In the genomic region with DNA sequence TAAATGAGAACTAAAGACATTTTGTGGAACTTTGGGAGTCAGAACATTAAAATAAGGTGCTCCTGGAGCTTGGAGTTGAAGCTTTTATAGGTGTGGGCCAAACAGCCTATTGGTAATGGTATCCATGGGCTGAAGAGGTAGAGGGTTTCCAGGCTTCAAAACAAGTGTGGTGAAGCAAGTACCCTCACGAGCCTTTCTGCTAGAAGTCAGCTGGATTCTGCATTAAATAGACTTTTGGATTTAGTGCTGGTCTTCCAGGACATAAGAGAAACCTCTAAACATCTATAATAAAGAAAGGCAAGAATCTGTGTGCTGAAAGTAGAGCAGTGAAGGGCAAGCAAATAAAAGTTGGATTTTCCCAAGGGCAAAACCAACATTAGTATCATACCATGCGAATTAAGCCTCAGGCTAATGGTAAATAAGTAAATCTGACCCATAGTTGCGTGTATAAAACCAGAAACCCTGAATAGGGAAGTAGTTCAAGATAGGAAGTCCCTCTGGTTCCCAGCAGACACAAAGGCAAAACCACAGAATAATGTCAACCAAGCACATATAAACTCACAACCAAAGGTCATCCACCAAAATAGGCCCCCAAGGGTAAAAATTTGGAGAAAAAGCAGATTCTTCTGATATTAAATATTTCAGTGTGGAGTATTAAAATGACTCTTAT, we compare ENCODE assay signal across 15 cellular contexts.
DNase-seq lines count a peak whose midpoint lies in the region; ATAC-seq, FAIRE-seq and TF ChIP-seq lines count a peak whose summit lies in the region.
"Had no signal": no experiment of that assay in that cellular context is flagged by ENCODE, and none has a peak within 500 bp of the region (broad histone marks: within the 10 kb centered on the region; RNA-seq: fewer than 3 reads in every experiment).

No MANE protein-coding gene starts in this region.

- H3K27me3 ChIP-seq in right lobe of liver = no peaks in the 10 kb centered on the region
- H3K27me3 ChIP-seq in HepG2 (ENCODE audit: control insufficient read depth in 1 of 2, insufficient read depth in 2 of 2, low read length in 2 of 2) = no peaks in the 10 kb centered on the region; a peak in 1 of 5 replicates
- H3K27me3 ChIP-seq in esophagus muscularis mucosa = peaks cover 0 to 3% (median 0%) of the 10 kb centered on the region in 4 donors
- no peaks in the 10 kb centered on the region for H3K27me3 ChIP-seq in neural progenitor cell
- H3K27me3 ChIP-seq: Peyer's patch had no signal

- H3K36me3 Mint-ChIP-seq in neural progenitor cell = no peaks in the 10 kb centered on the region
- peaks cover 0 to 4% (median 3%) of the 10 kb centered on the region in 3 donors for H3K36me3 Mint-ChIP-seq in immature natural killer cell

- POLR2A ChIA-PET in HepG2 (lab: Yijun Ruan, JAX) = no interaction called here

- no peaks in the 10 kb centered on the region for H3F3A ChIP-seq in neural progenitor cell (ENCODE audit: low read depth)

- no peaks in the 10 kb centered on the region for H4K20me1 ChIP-seq in HepG2 (ENCODE audit: insufficient read depth, low read length)
- no peaks in the 10 kb centered on the region for H4K20me1 ChIP-seq in neural progenitor cell (ENCODE audit: low read depth)

- H3K4me1 Mint-ChIP-seq in neural progenitor cell (no peaks in the 10 kb centered on the region), immature natural killer cell (peaks cover 32 to 49% of the 10 kb centered on the region in 2 donors)

- no peak for TF ChIP-seq POLR2A in right lobe of liver (IDR thresholded peaks at IDR 0.05)
- no peak for TF ChIP-seq POLR2A in HepG2 (IDR thresholded peaks at IDR 0.05; ENCODE audit: insufficient read depth in 1 of 2, low read depth in 2 of 2, low read length in 2 of 2)
- no peak for TF ChIP-seq POLR2A in esophagus muscularis mucosa (IDR thresholded peaks at IDR 0.05; ENCODE audit: low read depth)

- no TSS peak for BruUV-seq in HepG2 (replicated peaks; lab: Mats Ljungman, UMichigan)

- peaks cover 3% of the 10 kb centered on the region for H3K27me3 Mint-ChIP-seq in neural progenitor cell (ENCODE audit: insufficient read depth, low read depth)
- peaks cover 1 to 7% (median 5%) of the 10 kb centered on the region in 3 donors for H3K27me3 Mint-ChIP-seq in immature natural killer cell (ENCODE audit: low read depth in 3 of 3)

- no peaks in the 10 kb centered on the region for H3K79me2 ChIP-seq in HepG2 (ENCODE audit: insufficient read depth, low read length)
- no peaks in the 10 kb centered on the region for H3K79me2 ChIP-seq in neural progenitor cell (ENCODE audit: low read depth)

- H3K4me3 ChIP-seq in right lobe of liver = no peak overlapping the region
- no peak overlapping the region for H3K4me3 ChIP-seq in HepG2 (replicated peaks in 1 of 3; ENCODE audit: insufficient read depth in 1 of 3, low read depth in 2 of 3, low read length in 3 of 3)
- H3K4me3 ChIP-seq in esophagus muscularis mucosa = no peak overlapping the region
- H3K4me3 ChIP-seq in neural progenitor cell = no peak overlapping the region
- H3K4me3 ChIP-seq: A549, Peyer's patch, psoas muscle had no signal

- H3K4me1 ChIP-seq in right lobe of liver (no peaks in the 10 kb centered on the region), HepG2 (ENCODE audit: insufficient read depth, low read length) (no peaks in the 10 kb centered on the region), esophagus muscularis mucosa (no peaks in the 10 kb centered on the region), neural progenitor cell (no peaks in the 10 kb centered on the region)
- H3K4me1 ChIP-seq: A549, Peyer's patch, psoas muscle had no signal

- no peak for DNase-seq in right lobe of liver
- DNase-seq in HepG2 (ENCODE audit: low spot score) = no peak
- peak; percentile 42 for DNase-seq in SKM-1 treated with dmso at 0.1 percent for 144 hours (lab: John Stamatoyannopoulos, UW; ENCODE audit: unreplicated experiment)
- DNase-seq in esophagus muscularis mucosa (ENCODE audit: extremely low spot score) = no peak
- no peak for DNase-seq in neural progenitor cell (ENCODE audit: low spot score)
- DNase-seq in immature natural killer cell = no peak
- no peak for DNase-seq in activated gamma-delta T cell treated with Interleukin-2 at 50 U/mL for 16 hours
- DNase-seq: aorta; NCI-H187; Peyer's patch; psoas muscle; stimulated activated CD4-positive, alpha-beta T cell treated with anti-CD3 and anti-CD28 coated beads, Interleukin-2, amount 100 ng/mL, for 48 hours had no signal

- H3K27ac ChIP-seq in right lobe of liver (no peak overlapping the region), HepG2 (ENCODE audit: extremely low read length, insufficient read depth, low read length) (no peak overlapping the region), esophagus muscularis mucosa (replicated peaks in 1 of 4) (no peak overlapping the region), neural progenitor cell (no peak overlapping the region)
- H3K27ac ChIP-seq: A549, psoas muscle had no signal

- H3K36me3 ChIP-seq in right lobe of liver (no peaks in the 10 kb centered on the region), HepG2 (replicated peaks in 1 of 2; ENCODE audit: control insufficient read depth in 1 of 2, insufficient read depth in 2 of 2, low read length in 2 of 2) (no peaks in the 10 kb centered on the region), esophagus muscularis mucosa (no peaks in the 10 kb centered on the region), neural progenitor cell (no peaks in the 10 kb centered on the region)
- H3K36me3 ChIP-seq: Peyer's patch had no signal

- CTCF ChIA-PET in HepG2 (lab: Yijun Ruan, JAX; ENCODE audit: low intra/inter-chr PET ratio, low total read pairs) = no interaction called here

- ATAC-seq in right lobe of liver (peak in 3 of 4 donors; percentile 30 to 62 (median 54)), HepG2 (no peak), HG03159 (IDR thresholded peaks at IDR 0.05; ENCODE audit: unreplicated experiment) (peak; percentile 59)
- ATAC-seq: A549, HCT116, psoas muscle had no signal

- TF ChIP-seq CTCF in right lobe of liver (IDR thresholded peaks at IDR 0.05) (no peak), HepG2 (CRISPR knock-in tag; IDR thresholded peaks at IDR 0.05) (no peak), esophagus muscularis mucosa (IDR thresholded peaks at IDR 0.05) (no peak), neural progenitor cell (IDR thresholded peaks at IDR 0.05) (no peak)

- no peaks in the 10 kb centered on the region for H3K9me3 ChIP-seq in right lobe of liver
- H3K9me3 ChIP-seq in HepG2 (ENCODE audit: low read length) = no peaks in the 10 kb centered on the region
- no peaks in the 10 kb centered on the region for H3K9me3 ChIP-seq in esophagus muscularis mucosa
- H3K9me3 ChIP-seq in neural progenitor cell (ENCODE audit: low read depth) = no peaks in the 10 kb centered on the region
- H3K9me3 ChIP-seq: A549, Peyer's patch, psoas muscle had no signal

- H3K9me3 Mint-ChIP-seq in neural progenitor cell (peaks cover 3% of the 10 kb centered on the region), immature natural killer cell (peaks cover 0 to 3% (median 0%) of the 10 kb centered on the region in 6 donors)

- intact Hi-C loops in right lobe of liver (cut with DNase I) = no loop called here
- intact Hi-C loops in HepG2 (cut with micrococcal nuclease; ENCODE audit: unreplicated experiment) = no loop called here
- intact Hi-C loops in esophagus muscularis mucosa (cut with DNase I) = no loop called here

- H3K4me2 ChIP-seq in HepG2 (ENCODE audit: low read depth, low read length) (no peak overlapping the region), neural progenitor cell (no peak overlapping the region)
- H3K4me2 ChIP-seq: A549 had no signal

- 16% methylated on average over 3 of the region's 3 CpGs for WGBS in right lobe of liver (ENCODE audit: insufficient coverage, low coverage, low lambda C conversion rate, missing lambda C conversion rate)
- WGBS in HepG2 (ENCODE audit: low lambda C conversion rate) = 3% methylated on average over 3 of the region's 3 CpGs
- WGBS in esophagus muscularis mucosa = 79% methylated on average over 3 of the region's 3 CpGs

- H3K9ac ChIP-seq in HepG2 (ENCODE audit: insufficient read depth, low read depth, low read length) (no peak overlapping the region), neural progenitor cell (no peak overlapping the region)

- H3K4me3 Mint-ChIP-seq in neural progenitor cell (no peak overlapping the region), immature natural killer cell (no peak overlapping the region)

- no peak for TF ChIP-seq RAD21 in HepG2 (CRISPR knock-in tag; IDR thresholded peaks at IDR 0.05)

- H2AFZ ChIP-seq in HepG2 (ENCODE audit: low read length) (no peak overlapping the region), neural progenitor cell (replicated peaks) (no peak overlapping the region)

- H3K27ac Mint-ChIP-seq in neural progenitor cell (no peak overlapping the region), immature natural killer cell (peak overlapping the region in 1 of 6 donors; percentile 29)

- TF ChIP-seq EP300 in HepG2 (IDR thresholded peaks at IDR 0.05; ENCODE audit: low read depth in 2 of 2, low read length in 2 of 2) (no peak), HepG2 (CRISPR knock-in tag; IDR thresholded peaks at IDR 0.05; ENCODE audit: borderline replicate concordance) (no peak), esophagus muscularis mucosa (IDR thresholded peaks at IDR 0.05) (no peak)

- in situ Hi-C loops in HepG2 (cut with HindIII; ENCODE audit: extremely low pct_ligation_motif_present, low pct_unique_long_range_greater_than_20kb) = no loop called here

- FAIRE-seq in HepG2 (lab: Jason Lieb, UNC) = no peak
- FAIRE-seq: A549 had no signal

TF ChIP-seq in HepG2, 621 proteins besides CTCF, POLR2A, EP300 and RAD21 (continues in another document):
- no peak for TF ChIP-seq ZNF562 (CRISPR knock-in tag; IDR thresholded peaks at IDR 0.05; ENCODE audit: borderline replicate concordance)
